ENCODE assay signal across 1 cellular context in the genomic region with DNA sequence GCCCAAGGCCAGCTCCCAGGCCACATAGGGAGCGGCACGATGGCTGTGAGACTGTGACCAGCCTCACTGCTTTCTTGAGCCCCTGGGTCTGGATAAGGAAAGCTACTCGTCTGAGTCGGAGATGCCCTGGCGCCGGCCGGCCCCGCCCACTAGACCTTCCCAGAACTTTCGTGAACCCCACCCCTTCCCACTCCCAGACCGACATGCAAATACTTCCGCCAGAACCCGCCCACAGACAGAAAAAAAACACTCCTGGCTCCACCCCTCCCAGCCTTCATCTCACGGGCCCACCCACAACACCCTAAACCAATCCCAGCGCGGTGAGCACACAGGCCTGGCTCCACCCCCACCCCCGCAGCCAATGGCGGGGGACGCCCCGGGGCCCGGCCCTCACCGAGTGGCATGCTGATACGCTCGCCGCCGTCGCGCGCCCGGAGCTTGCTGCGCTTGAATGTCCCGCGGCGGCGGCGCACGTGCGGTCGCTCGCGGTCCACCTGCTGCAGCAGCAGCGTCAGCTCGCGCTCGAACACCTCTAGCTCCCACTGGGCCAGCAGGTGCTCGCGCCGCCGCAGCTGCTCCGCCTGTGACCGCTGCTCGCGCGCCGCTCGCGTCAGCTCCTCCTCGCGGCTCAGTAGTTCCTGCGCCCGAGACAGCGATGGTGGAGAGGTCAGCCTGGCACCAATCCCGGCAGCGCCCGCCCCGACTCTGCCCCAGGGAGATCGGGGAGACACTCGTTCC.
TF ChIP-seq lines count a peak whose summit lies in the region.

No MANE protein-coding gene starts in this region.

TF ChIP-seq in WTC11, 78 proteins besides CTCF, POLR2A, EP300 and RAD21 (continued from another document):
- TF ChIP-seq ZNF121 (CRISPR knock-in tag; IDR thresholded peaks at IDR 0.05): no peak
- TF ChIP-seq CREM (CRISPR knock-in tag; IDR thresholded peaks at IDR 0.05): peak; percentile 91
- TF ChIP-seq NFATC4 (CRISPR knock-in tag; IDR thresholded peaks at IDR 0.05): no peak
- TF ChIP-seq GRHL2 (CRISPR knock-in tag; IDR thresholded peaks at IDR 0.05; ENCODE audit: insufficient replicate concordance, severe bottlenecking): no peak
- peak; percentile 82 for TF ChIP-seq NR2C2 (CRISPR knock-in tag; IDR thresholded peaks at IDR 0.05)
- TF ChIP-seq ZNF423 (CRISPR knock-in tag; IDR thresholded peaks at IDR 0.05): no peak
- peak; percentile 98 for TF ChIP-seq ESRRA (CRISPR knock-in tag; IDR thresholded peaks at IDR 0.05; ENCODE audit: borderline replicate concordance)
- peak; percentile 97 for TF ChIP-seq NFE2L1 (CRISPR knock-in tag; IDR thresholded peaks at IDR 0.05)
- no peak for TF ChIP-seq ZNF416 (CRISPR knock-in tag; IDR thresholded peaks at IDR 0.05)
- TF ChIP-seq ATF3 (CRISPR knock-in tag; conservative IDR thresholded peaks at IDR 0.05): peak; percentile 84
- peak; percentile 90 for TF ChIP-seq TEAD4 (CRISPR knock-in tag; IDR thresholded peaks at IDR 0.05)
- TF ChIP-seq, protein P1, sequence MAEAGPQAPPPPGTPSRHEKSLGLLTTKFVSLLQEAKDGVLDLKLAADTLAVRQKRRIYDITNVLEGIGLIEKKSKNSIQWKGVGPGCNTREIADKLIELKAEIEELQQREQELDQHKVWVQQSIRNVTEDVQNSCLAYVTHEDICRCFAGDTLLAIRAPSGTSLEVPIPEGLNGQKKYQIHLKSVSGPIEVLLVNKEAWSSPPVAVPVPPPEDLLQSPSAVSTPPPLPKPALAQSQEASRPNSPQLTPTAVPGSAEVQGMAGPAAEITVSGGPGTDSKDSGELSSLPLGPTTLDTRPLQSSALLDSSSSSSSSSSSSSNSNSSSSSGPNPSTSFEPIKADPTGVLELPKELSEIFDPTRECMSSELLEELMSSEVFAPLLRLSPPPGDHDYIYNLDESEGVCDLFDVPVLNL (CRISPR knock-in tag; IDR thresholded peaks at IDR 0.05; ENCODE audit: borderline replicate concordance, low read depth): peak; percentile 94
- no peak for TF ChIP-seq EMX1 (CRISPR knock-in tag; IDR thresholded peaks at IDR 0.05)
- TF ChIP-seq, protein P2, sequence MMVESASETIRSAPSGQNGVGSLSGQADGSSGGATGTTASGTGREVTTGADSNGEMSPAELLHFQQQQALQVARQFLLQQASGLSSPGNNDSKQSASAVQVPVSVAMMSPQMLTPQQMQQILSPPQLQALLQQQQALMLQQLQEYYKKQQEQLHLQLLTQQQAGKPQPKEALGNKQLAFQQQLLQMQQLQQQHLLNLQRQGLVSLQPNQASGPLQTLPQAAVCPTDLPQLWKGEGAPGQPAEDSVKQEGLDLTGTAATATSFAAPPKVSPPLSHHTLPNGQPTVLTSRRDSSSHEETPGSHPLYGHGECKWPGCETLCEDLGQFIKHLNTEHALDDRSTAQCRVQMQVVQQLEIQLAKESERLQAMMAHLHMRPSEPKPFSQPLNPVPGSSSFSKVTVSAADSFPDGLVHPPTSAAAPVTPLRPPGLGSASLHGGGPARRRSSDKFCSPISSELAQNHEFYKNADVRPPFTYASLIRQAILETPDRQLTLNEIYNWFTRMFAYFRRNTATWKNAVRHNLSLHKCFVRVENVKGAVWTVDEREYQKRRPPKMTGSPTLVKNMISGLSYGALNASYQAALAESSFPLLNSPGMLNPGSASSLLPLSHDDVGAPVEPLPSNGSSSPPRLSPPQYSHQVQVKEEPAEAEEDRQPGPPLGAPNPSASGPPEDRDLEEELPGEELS (CRISPR knock-in tag; IDR thresholded peaks at IDR 0.05): peak; percentile 99
- TF ChIP-seq, protein P3, sequence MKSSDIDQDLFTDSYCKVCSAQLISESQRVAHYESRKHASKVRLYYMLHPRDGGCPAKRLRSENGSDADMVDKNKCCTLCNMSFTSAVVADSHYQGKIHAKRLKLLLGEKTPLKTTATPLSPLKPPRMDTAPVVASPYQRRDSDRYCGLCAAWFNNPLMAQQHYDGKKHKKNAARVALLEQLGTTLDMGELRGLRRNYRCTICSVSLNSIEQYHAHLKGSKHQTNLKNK (CRISPR knock-in tag; IDR thresholded peaks at IDR 0.05): no peak
- TF ChIP-seq ELF4 (CRISPR knock-in tag; IDR thresholded peaks at IDR 0.05; ENCODE audit: low read depth): peak; percentile 97
- TF ChIP-seq, protein P4, sequence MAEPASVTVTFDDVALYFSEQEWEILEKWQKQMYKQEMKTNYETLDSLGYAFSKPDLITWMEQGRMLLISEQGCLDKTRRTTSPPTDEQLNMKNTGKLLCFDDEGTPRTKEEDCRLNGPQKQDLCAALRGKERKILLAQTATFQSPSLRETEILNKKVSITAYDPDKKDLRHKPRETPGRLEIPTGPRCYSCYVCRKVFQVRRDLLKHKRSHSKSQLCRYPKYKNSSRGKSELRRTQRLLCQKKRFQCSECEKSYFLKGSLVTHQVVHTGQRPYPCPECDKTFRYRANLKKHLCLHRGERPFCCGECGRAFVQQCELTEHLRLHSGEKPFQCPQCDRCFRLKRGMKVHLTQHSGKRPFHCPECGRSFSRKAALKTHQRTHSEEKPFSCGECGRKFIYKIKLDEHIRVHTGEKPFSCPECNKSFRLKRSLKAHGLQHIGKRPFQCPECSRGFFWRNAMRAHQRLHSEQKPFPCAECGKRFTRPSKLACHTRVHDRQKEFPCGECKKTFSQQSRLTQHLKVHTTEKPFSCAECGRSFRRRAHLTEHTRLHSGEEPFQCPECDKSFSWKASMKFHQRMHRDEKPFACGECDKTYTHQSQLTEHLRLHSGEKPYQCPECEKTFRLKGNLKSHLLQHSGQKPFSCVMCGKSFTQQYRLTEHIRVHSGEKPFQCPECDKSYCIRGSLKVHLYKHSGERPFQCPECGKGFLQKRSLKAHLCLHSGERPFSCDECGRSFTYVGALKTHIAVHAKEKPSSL (CRISPR knock-in tag; conservative IDR thresholded peaks at IDR 0.05): no peak
- TF ChIP-seq, protein P5, sequence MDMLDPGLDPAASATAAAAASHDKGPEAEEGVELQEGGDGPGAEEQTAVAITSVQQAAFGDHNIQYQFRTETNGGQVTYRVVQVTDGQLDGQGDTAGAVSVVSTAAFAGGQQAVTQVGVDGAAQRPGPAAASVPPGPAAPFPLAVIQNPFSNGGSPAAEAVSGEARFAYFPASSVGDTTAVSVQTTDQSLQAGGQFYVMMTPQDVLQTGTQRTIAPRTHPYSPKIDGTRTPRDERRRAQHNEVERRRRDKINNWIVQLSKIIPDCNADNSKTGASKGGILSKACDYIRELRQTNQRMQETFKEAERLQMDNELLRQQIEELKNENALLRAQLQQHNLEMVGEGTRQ (CRISPR knock-in tag; IDR thresholded peaks at IDR 0.05): peak; percentile 67
- no peak for TF ChIP-seq ZNF671 (CRISPR knock-in tag; IDR thresholded peaks at IDR 0.05)
- no peak for TF ChIP-seq ERG (CRISPR knock-in tag; IDR thresholded peaks at IDR 0.05)
- TF ChIP-seq, protein P6, sequence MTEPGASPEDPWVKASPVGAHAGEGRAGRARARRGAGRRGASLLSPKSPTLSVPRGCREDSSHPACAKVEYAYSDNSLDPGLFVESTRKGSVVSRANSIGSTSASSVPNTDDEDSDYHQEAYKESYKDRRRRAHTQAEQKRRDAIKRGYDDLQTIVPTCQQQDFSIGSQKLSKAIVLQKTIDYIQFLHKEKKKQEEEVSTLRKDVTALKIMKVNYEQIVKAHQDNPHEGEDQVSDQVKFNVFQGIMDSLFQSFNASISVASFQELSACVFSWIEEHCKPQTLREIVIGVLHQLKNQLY (CRISPR knock-in tag; IDR thresholded peaks at IDR 0.05): peak; percentile 98
- TF ChIP-seq ZNF281 (CRISPR knock-in tag; IDR thresholded peaks at IDR 0.05): peak; percentile 95
- no peak for TF ChIP-seq ZSCAN18 (CRISPR knock-in tag; IDR thresholded peaks at IDR 0.05)
- TF ChIP-seq NR1H2 (CRISPR knock-in tag; IDR thresholded peaks at IDR 0.05): 0 out of 2 replicates have a peak, but pooled peaks have one; percentile 49
- TF ChIP-seq CDX4 (CRISPR knock-in tag; IDR thresholded peaks at IDR 0.05; ENCODE audit: borderline replicate concordance): no peak
- TF ChIP-seq SMAD3 (CRISPR knock-in tag; IDR thresholded peaks at IDR 0.05; ENCODE audit: borderline replicate concordance): peak; percentile 98
- no peak for TF ChIP-seq GTF2I (CRISPR knock-in tag; conservative IDR thresholded peaks at IDR 0.05)
- TF ChIP-seq JAZF1 (CRISPR knock-in tag; IDR thresholded peaks at IDR 0.05): no peak
- TF ChIP-seq TEAD1 (CRISPR knock-in tag; IDR thresholded peaks at IDR 0.05): peak; percentile 99
- peak; percentile 96 for TF ChIP-seq IRF1 (CRISPR knock-in tag; IDR thresholded peaks at IDR 0.05)
- peak; percentile 63; the same call in 1 of the 2 replicates for TF ChIP-seq PRDM15 (CRISPR knock-in tag; IDR thresholded peaks at IDR 0.05)
- no peak for TF ChIP-seq MXD4 (CRISPR knock-in tag; IDR thresholded peaks at IDR 0.05; ENCODE audit: borderline replicate concordance)
